1 cellular context compared by ENCODE assay signal in genomic region chr1:93411000-93411399, GRCh38.
TF ChIP-seq lines count a peak whose summit lies in the region.

No MANE protein-coding gene starts in this region.

TF ChIP-seq in WTC11, 78 proteins besides CTCF, POLR2A, EP300 and RAD21 (continued from another document):
- no peak for TF ChIP-seq ATF6 (CRISPR knock-in tag; IDR thresholded peaks at IDR 0.05)
- TF ChIP-seq NR2C2 (CRISPR knock-in tag; IDR thresholded peaks at IDR 0.05) = no peak
- TF ChIP-seq ATF1 (CRISPR knock-in tag; IDR thresholded peaks at IDR 0.05) = no peak
- no peak for TF ChIP-seq E2F1 (CRISPR knock-in tag; IDR thresholded peaks at IDR 0.05)
- TF ChIP-seq JUN (CRISPR knock-in tag; IDR thresholded peaks at IDR 0.05) = no peak
